Comparison of ENCODE assay signal across 9 cellular contexts in genomic region chr7:100897111-100897608, GRCh38. TPM values are rescaled to one million over a fixed set of nuclear protein-coding genes. Genes with fewer than 3 reads are reported as not detected.
DNase-seq lines count a peak whose midpoint lies in the region; ATAC-seq and TF ChIP-seq lines count a peak whose summit lies in the region.
"Had no signal": no experiment of that assay in that cellular context is flagged by ENCODE, and none has a peak within 500 bp of the region (broad histone marks: within the 10 kb centered on the region; RNA-seq: fewer than 3 reads in every experiment).

No MANE protein-coding gene starts in this region.

- peak overlapping the region; percentile 58 for H3K27ac Mint-ChIP-seq in Caco-2 (ENCODE audit: unreplicated experiment)

- H3K4me1 ChIP-seq in Caco-2 (peaks cover 33% of the 10 kb centered on the region), neutrophil (ENCODE audit: control insufficient read depth in 1 of 2, insufficient read depth in 1 of 2, low read depth in 1 of 2, low read length in 1 of 2) (peaks cover 8 to 28% of the 10 kb centered on the region in 2 experiments)

- peaks cover 30% of the 10 kb centered on the region for H3K4me1 Mint-ChIP-seq in Caco-2 (ENCODE audit: low read depth, unreplicated experiment)

- intact Hi-C loops in Caco-2 (cut with micrococcal nuclease; ENCODE audit: unreplicated experiment): loop anchor here (2.0 to 5.0 kb wide), 3 partner anchors 36 to 180 kb away; no protein-coding TSS in a partner anchor

- peak; percentile 84 to 85 for TF ChIP-seq CTCF in Caco-2 (IDR thresholded peaks at IDR 0.05; ENCODE audit: insufficient read depth in 1 of 2, low read depth in 1 of 2, low read length in 1 of 2, severe bottlenecking in 1 of 2, unreplicated experiment in 1 of 2)
- TF ChIP-seq CTCF in fibroblast of the aortic adventitia (IDR thresholded peaks at IDR 0.05; ENCODE audit: insufficient read depth, low read length): peak; percentile 70
- peak; percentile 69 for TF ChIP-seq CTCF in neutrophil (IDR thresholded peaks at IDR 0.05)

- no peaks in the 10 kb centered on the region for H3K27me3 Mint-ChIP-seq in Caco-2 (ENCODE audit: insufficient read depth, unreplicated experiment)

- H3K27ac ChIP-seq in neutrophil: no peak overlapping the region

- DNase-seq in Caco-2: peak in 1 of 2 experiments; percentile 70
- peak; percentile 69 for DNase-seq in NAMALWA (ENCODE audit: low spot score)
- peak; percentile 60 for DNase-seq in activated T-cell treated with anti-CD3 and anti-CD28 coated beads, Interleukin-2, amount 50 U/mL, for 1 hour
- no peak for DNase-seq in fibroblast of the aortic adventitia (ENCODE audit: low read depth)
- no peak for DNase-seq in HCEC 1CT
- DNase-seq in mesenteric fat pad (ENCODE audit: low spot score): no peak

- H3K4me3 Mint-ChIP-seq in Caco-2 (ENCODE audit: unreplicated experiment): peak overlapping the region; percentile 70

- H3K9me3 ChIP-seq in Caco-2 (no peaks in the 10 kb centered on the region), neutrophil (no peaks in the 10 kb centered on the region)

- peak overlapping the region; percentile 50 for H3K4me3 ChIP-seq in Caco-2 (ENCODE audit: low read depth, low read length)
- H3K4me3 ChIP-seq in fibroblast of the aortic adventitia (ENCODE audit: low read depth, low read length): peak overlapping the region; percentile 25
- H3K4me3 ChIP-seq in neutrophil (ENCODE audit: low read depth in 1 of 2, low read length in 1 of 2): peak overlapping the region; percentile 47 to 57

- BruUV-seq in Caco-2 (replicated peaks; lab: Mats Ljungman, UMichigan): no TSS peak

- H3K36me3 ChIP-seq in Caco-2 (ENCODE audit: control insufficient read depth, insufficient read depth, low read length) (no peaks in the 10 kb centered on the region), neutrophil (no peaks in the 10 kb centered on the region)

- POLR2A ChIA-PET in Caco-2 (lab: Charles Lee): interaction anchor here (0.6 to 1.0 kb wide), 2 partner anchors 7 to 336 kb away, joined by 3 read pairs; no protein-coding TSS in a partner anchor

- H3K27me3 ChIP-seq in Caco-2 (replicated peaks; ENCODE audit: control insufficient read depth, insufficient read depth, low read length): no peaks in the 10 kb centered on the region
- H3K27me3 ChIP-seq in neutrophil: peaks cover 95% of the 10 kb centered on the region

- CTCF ChIA-PET in Caco-2 (lab: Charles Lee): interaction anchor here (1.0 kb wide), 1 partner anchor 49 kb away, joined by 3 read pairs; no protein-coding TSS in a partner anchor

- no peaks in the 10 kb centered on the region for H3K9me3 Mint-ChIP-seq in Caco-2 (ENCODE audit: unreplicated experiment)

- no peak for ATAC-seq in HG03139 (IDR thresholded peaks at IDR 0.05; ENCODE audit: unreplicated experiment)

- H3K36me3 Mint-ChIP-seq in Caco-2 (ENCODE audit: insufficient read depth, unreplicated experiment): peaks cover 16% of the 10 kb centered on the region

RNA-seq across cellular contexts. Expression of gene ACHE, which starts 1.5 kb away (rescaled TPM):
- total RNA-seq in Caco-2 (2022) (16.5 and 19.0 TPM in 2 replicates), fibroblast of the aortic adventitia (ENCODE audit: low replicate concordance) (0.16 TPM in 1 of 2 replicates, not detected in the other), mesenteric fat pad (1.9 TPM)
- total RNA-seq: HT1080 had no signal

RNA-seq across cellular contexts. Expression of gene UFSP1, which starts 7.6 kb away (rescaled TPM):
- total RNA-seq in Caco-2 (2022) (4.6 and 5.3 TPM in 2 replicates), fibroblast of the aortic adventitia (ENCODE audit: low replicate concordance) (2.2 and 3.3 TPM in 2 replicates), mesenteric fat pad (5.1 TPM)

RNA-seq across cellular contexts. Expression of gene SRRT, which starts 22.3 kb away (rescaled TPM):
- total RNA-seq in Caco-2 (2022): 211 and 243 TPM in 2 replicates
- total RNA-seq in fibroblast of the aortic adventitia (ENCODE audit: low replicate concordance): 25.3 and 41.2 TPM in 2 replicates
- 135 TPM for total RNA-seq in mesenteric fat pad

RNA-seq across cellular contexts. Expression of gene TRIP6, which starts 30.0 kb away (rescaled TPM):
- total RNA-seq in Caco-2 (2022) (66.6 and 75.5 TPM in 2 replicates), fibroblast of the aortic adventitia (ENCODE audit: low replicate concordance) (71.4 and 81.3 TPM in 2 replicates), mesenteric fat pad (71.0 TPM)

RNA-seq across cellular contexts. Expression of gene SLC12A9, which starts 44.6 kb away (rescaled TPM):
- total RNA-seq in Caco-2 (2022) (59.0 and 60.7 TPM in 2 replicates), fibroblast of the aortic adventitia (ENCODE audit: low replicate concordance) (13.9 and 14.3 TPM in 2 replicates), mesenteric fat pad (21.7 TPM)

Comparison
In these comparisons a context has a peak if more than half of its experiments do, and no peak if none do; other contexts are left out.
1. DNase-seq: peak in NAMALWA (single experiment) and activated T-cell treated with anti-CD3 and anti-CD28 coated beads, Interleukin-2, amount 50 U/mL, for 1 hour (single experiment); none in fibroblast of the aortic adventitia (single experiment), HCEC 1CT (single experiment) and mesenteric fat pad (single experiment).
2. Peak in every context shown above with its lines, with median percentiles within 50 percentile points of each other: H3K4me3 ChIP-seq and CTCF ChIP-seq.